Comparison of ENCODE assay signal across 10 cellular contexts in genomic region chr9:134154262-134154701, GRCh38. TPM values are rescaled to one million over a fixed set of nuclear protein-coding genes. Genes with fewer than 3 reads are reported as not detected.
"Had no signal": no experiment of that assay in that cellular context is flagged by ENCODE, and none has a peak within 500 bp of the region (broad histone marks: within the 10 kb centered on the region; RNA-seq: fewer than 3 reads in every experiment).

No MANE protein-coding gene starts in this region.

- H3K4me3 ChIP-seq: GM23338 had no signal

- DNase-seq: H9, HCEC 1CT, IMR-90, KBM-7 had no signal

- H3K27ac ChIP-seq: HL-60, KMS-11 had no signal

- H3K4me2 ChIP-seq: GM23338, KMS-11 had no signal

- H2AFZ ChIP-seq: GM23338 had no signal

- H3K9ac ChIP-seq: KMS-11 had no signal

- FAIRE-seq: H1, H54 had no signal

- ATAC-seq: GM23338 had no signal

RNA-seq across cellular contexts. Expression of gene RNU6ATAC, which starts 10.1 kb away (rescaled TPM):
- total RNA-seq: GM23338, HT1080, IMR-90 had no signal
- polyA plus RNA-seq: GM23338, H1, IMR-90 had no signal
